ENCODE assay signal across 1 cellular context in genomic region chr16:20001856-20002707, GRCh38.
TF ChIP-seq lines count a peak whose summit lies in the region.

No MANE protein-coding gene starts in this region.

TF ChIP-seq in HepG2, 621 proteins besides CTCF, POLR2A, EP300 and RAD21 (continued from another document and continues in another):
- TF ChIP-seq ZNF574 (CRISPR knock-in tag; IDR thresholded peaks at IDR 0.05) = peak; percentile 44; the same call in 1 of the 2 replicates
- no peak for TF ChIP-seq ZNF616 (CRISPR knock-in tag; IDR thresholded peaks at IDR 0.05; ENCODE audit: low read depth)
- TF ChIP-seq ZNF770 (CRISPR knock-in tag; IDR thresholded peaks at IDR 0.05) = no peak
- peak; percentile 91 for TF ChIP-seq SALL1 (CRISPR knock-in tag; IDR thresholded peaks at IDR 0.05)
- peak; percentile 65; the same call in 1 of the 2 replicates for TF ChIP-seq TRIM24 (CRISPR knock-in tag; IDR thresholded peaks at IDR 0.05)
- TF ChIP-seq PTBP1 (IDR thresholded peaks at IDR 0.05; ENCODE audit: low read depth, low read length, poor library complexity, severe bottlenecking) = no peak
- TF ChIP-seq ZNF580 (CRISPR knock-in tag; IDR thresholded peaks at IDR 0.05; ENCODE audit: borderline replicate concordance, low read depth) = no peak
- peak; percentile 51; the same call in 1 of the 2 replicates for TF ChIP-seq ZNF563 (CRISPR knock-in tag; IDR thresholded peaks at IDR 0.05)
- TF ChIP-seq ZNF790 (CRISPR knock-in tag; IDR thresholded peaks at IDR 0.05; ENCODE audit: borderline replicate concordance) = no peak; the same call in 1 of the 2 replicates
- no peak for TF ChIP-seq MLXIP (CRISPR knock-in tag; IDR thresholded peaks at IDR 0.05; ENCODE audit: borderline replicate concordance)
- no peak for TF ChIP-seq RBAK (CRISPR knock-in tag; IDR thresholded peaks at IDR 0.05)
- no peak; the same call in 1 of the 2 replicates for TF ChIP-seq ZNF792 (CRISPR knock-in tag; IDR thresholded peaks at IDR 0.05)
- TF ChIP-seq DDIT3 (CRISPR knock-in tag; IDR thresholded peaks at IDR 0.05) = no peak
- 0 out of 2 replicates have a peak, but pooled peaks have one; percentile 3 for TF ChIP-seq HHEX (CRISPR knock-in tag; IDR thresholded peaks at IDR 0.05)
- TF ChIP-seq MED8 (CRISPR knock-in tag; IDR thresholded peaks at IDR 0.05; ENCODE audit: insufficient replicate concordance) = no peak
- peak; percentile 24; the same call in 1 of the 2 replicates for TF ChIP-seq HMG20A (CRISPR knock-in tag; IDR thresholded peaks at IDR 0.05; ENCODE audit: borderline replicate concordance)
- TF ChIP-seq ZNF3 (CRISPR knock-in tag; IDR thresholded peaks at IDR 0.05) = 0 out of 2 replicates have a peak, but pooled peaks have one; percentile 60
- TF ChIP-seq POLR2G (IDR thresholded peaks at IDR 0.05; ENCODE audit: low read depth, low read length) = no peak
- no peak; the same call in 1 of the 2 replicates for TF ChIP-seq ZFX (CRISPR knock-in tag; IDR thresholded peaks at IDR 0.05; ENCODE audit: low read depth)
- no peak for TF ChIP-seq ZFYVE20 (CRISPR knock-in tag; IDR thresholded peaks at IDR 0.05; ENCODE audit: borderline replicate concordance, low read depth)
- no peak for TF ChIP-seq CHD2 (IDR thresholded peaks at IDR 0.05; ENCODE audit: low read depth, low read length)
- no peak for TF ChIP-seq ZKSCAN8 (CRISPR knock-in tag; IDR thresholded peaks at IDR 0.05; ENCODE audit: borderline replicate concordance)
- TF ChIP-seq RBFOX2 (IDR thresholded peaks at IDR 0.05; ENCODE audit: low read depth, low read length) = no peak
- peak; percentile 34 for TF ChIP-seq ZNF407 (CRISPR knock-in tag; IDR thresholded peaks at IDR 0.05; ENCODE audit: not compliant biosample characterization)
- no peak for TF ChIP-seq RFXANK (CRISPR knock-in tag; IDR thresholded peaks at IDR 0.05)
- no peak for TF ChIP-seq ZNF550 (CRISPR knock-in tag; IDR thresholded peaks at IDR 0.05; ENCODE audit: borderline replicate concordance)
- no peak for TF ChIP-seq ATF6 (CRISPR knock-in tag; conservative IDR thresholded peaks at IDR 0.05)
- no peak for TF ChIP-seq ZNF850 (CRISPR knock-in tag; conservative IDR thresholded peaks at IDR 0.05)
- no peak for TF ChIP-seq KDM1A (CRISPR knock-in tag; IDR thresholded peaks at IDR 0.05)
- TF ChIP-seq ISX (CRISPR knock-in tag; conservative IDR thresholded peaks at IDR 0.05) = no peak
- peak; percentile 70 for TF ChIP-seq MEF2D (CRISPR knock-in tag; IDR thresholded peaks at IDR 0.05)
- TF ChIP-seq ZNF547 (CRISPR knock-in tag; IDR thresholded peaks at IDR 0.05) = no peak
- no peak for TF ChIP-seq ZNF317 (CRISPR knock-in tag; IDR thresholded peaks at IDR 0.05)
- no peak; the same call in 1 of the 2 replicates for TF ChIP-seq FOXA3 (CRISPR knock-in tag; IDR thresholded peaks at IDR 0.05)
- no peak for TF ChIP-seq POLR2AphosphoS5 (IDR thresholded peaks at IDR 0.05; ENCODE audit: low read depth, low read length)
- TF ChIP-seq ZNF263 (CRISPR knock-in tag; IDR thresholded peaks at IDR 0.05) = no peak
- TF ChIP-seq CSRNP2 (CRISPR knock-in tag; conservative IDR thresholded peaks at IDR 0.05; ENCODE audit: low read depth) = no peak
- no peak for TF ChIP-seq ZNF512 (CRISPR knock-in tag; IDR thresholded peaks at IDR 0.05)
